Comparison of ENCODE assay signal across 9 cellular contexts in genomic region chr2:233349005-233349998, GRCh38. TPM values are rescaled to one million over a fixed set of nuclear protein-coding genes. Genes with fewer than 3 reads are reported as not detected.
DNase-seq lines count a peak whose midpoint lies in the region; ATAC-seq, FAIRE-seq and TF ChIP-seq lines count a peak whose summit lies in the region.
"Had no signal": no experiment of that assay in that cellular context is flagged by ENCODE, and none has a peak within 500 bp of the region (broad histone marks: within the 10 kb centered on the region; RNA-seq: fewer than 3 reads in every experiment).

No MANE protein-coding gene starts in this region.

- H3K9me3 ChIP-seq in osteoblast (ENCODE audit: low read depth, low read length): no peaks in the 10 kb centered on the region

- no peaks in the 10 kb centered on the region for H4K20me1 ChIP-seq in osteoblast (ENCODE audit: insufficient read depth, low read length)

- no peak overlapping the region for H3K27ac ChIP-seq in osteoblast (ENCODE audit: low read depth, low read length)
- H3K27ac ChIP-seq: 22Rv1 had no signal

- H3K4me1 ChIP-seq in osteoblast (ENCODE audit: insufficient read depth, low read length): peaks cover 19% of the 10 kb centered on the region

- H3K4me2 ChIP-seq in osteoblast (ENCODE audit: insufficient read depth, low read length): no peak overlapping the region

- TF ChIP-seq POLR2A in lower leg skin (IDR thresholded peaks at IDR 0.05) (no peak), H54 (IDR thresholded peaks at IDR 0.05; ENCODE audit: low read depth, low read length) (no peak)

- peak; percentile 68 for DNase-seq in DMS 273 (lab: John Stamatoyannopoulos, UW; ENCODE audit: unreplicated experiment)
- no peak for DNase-seq in DMS 273 treated with DMSO at 0.1 percent for 48 hours (lab: John Stamatoyannopoulos, UW)
- DNase-seq in RPMI7951 (ENCODE audit: low read depth): peak; percentile 81
- DNase-seq in lower leg skin (ENCODE audit: low spot score in 2 of 2): peak; percentile 38 to 87
- DNase-seq in NCI-H1694 (lab: John Stamatoyannopoulos, UW): no peak
- no peak for DNase-seq in osteoblast (ENCODE audit: insufficient read length, low spot score, missing footprints)
- DNase-seq in H54 (ENCODE audit: insufficient read length, low spot score): no peak

- TF ChIP-seq CTCF in lower leg skin (IDR thresholded peaks at IDR 0.05): no peak
- TF ChIP-seq CTCF in osteoblast (IDR thresholded peaks at IDR 0.05; ENCODE audit: extremely low read depth, low read depth, low read length): no peak

- H3K79me2 ChIP-seq in osteoblast (ENCODE audit: insufficient read depth, low read length): no peaks in the 10 kb centered on the region

- H3K36me3 ChIP-seq in osteoblast (ENCODE audit: insufficient read depth, low read length): no peaks in the 10 kb centered on the region

- no peak for FAIRE-seq in H54 (lab: Jason Lieb, UNC)

- WGBS in lower leg skin, 2 donors: 45% methylated on average over 15 of the region's 15 CpGs

- intact Hi-C loops in lower leg skin (cut with DNase I; ENCODE audit: low total_unique reads): no loop called here

- peak; percentile 56 for ATAC-seq in HG02588 (IDR thresholded peaks at IDR 0.05; ENCODE audit: unreplicated experiment)

- H3K4me3 ChIP-seq in lower leg skin (ENCODE audit: low read depth, poor library complexity, severe bottlenecking): no peak overlapping the region
- H3K4me3 ChIP-seq in osteoblast (ENCODE audit: insufficient read depth, low read length): no peak overlapping the region

- no peak overlapping the region for H2AFZ ChIP-seq in osteoblast (ENCODE audit: low read length)

- no peaks in the 10 kb centered on the region for H3K27me3 ChIP-seq in osteoblast (ENCODE audit: insufficient read depth, low read length)

RNA-seq across cellular contexts. Expression of gene DGKD, which starts 5.0 kb away (rescaled TPM):
- 26.3 and 28.0 TPM in 2 replicates for total RNA-seq in RPMI7951 (2014; rRNA removed; shearing (Covaris generic))
- total RNA-seq in lower leg skin (10 to 100 TPM in 1 of 4 donors, 1 to 10 TPM in 3; 5.8 to 15.2 (median 7.8) TPM), osteoblast (6.5 TPM in 2 replicates)

RNA-seq across cellular contexts. Expression of gene SAG, which starts 41.7 kb away (rescaled TPM):
- total RNA-seq in RPMI7951 (2014; rRNA removed; shearing (Covaris generic)): 0.12 TPM in 1 of 2 replicates, not detected in the other
- total RNA-seq in lower leg skin (not detected), osteoblast (not detected in 2 replicates)

Comparison
In these comparisons a context has a peak if more than half of its experiments do, and no peak if none do; other contexts are left out.
1. DNase-seq: peak in DMS 273 (single experiment), RPMI7951 (single experiment) and lower leg skin (2 of 2); none in DMS 273 treated with DMSO at 0.1 percent for 48 hours (single experiment), NCI-H1694 (single experiment), osteoblast (single experiment) and H54 (single experiment).